In the genomic region with DNA sequence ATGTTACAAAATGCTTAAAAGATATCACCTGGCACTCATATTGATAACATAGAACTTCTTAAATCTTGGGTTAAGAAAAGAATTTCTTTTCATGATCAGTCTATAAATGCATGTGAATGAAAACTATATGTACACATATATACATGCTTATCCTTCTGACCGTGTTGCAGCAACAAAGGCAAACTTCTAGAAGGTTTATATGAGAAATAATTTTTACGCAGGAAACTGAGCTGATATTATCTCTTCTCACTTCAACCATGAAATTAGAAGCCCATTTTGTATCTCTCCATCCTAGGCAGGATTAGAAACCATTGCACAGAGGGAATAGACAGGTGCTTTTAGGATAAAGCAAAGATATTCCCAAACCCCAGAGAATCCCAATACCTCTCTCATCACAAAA, we compare ENCODE assay signal across 18 cellular contexts.
DNase-seq lines count a peak whose midpoint lies in the region; ATAC-seq and TF ChIP-seq lines count a peak whose summit lies in the region.
"Had no signal": no experiment of that assay in that cellular context is flagged by ENCODE, and none has a peak within 500 bp of the region (broad histone marks: within the 10 kb centered on the region; RNA-seq: fewer than 3 reads in every experiment).

No MANE protein-coding gene starts in this region.

- no peaks in the 10 kb centered on the region for H3K9me2 ChIP-seq in GM23248 (ENCODE audit: insufficient read depth)

- in situ Hi-C loops in GM23248 (cut with MboI): no loop called here

- H3K79me2 ChIP-seq in GM23248 (ENCODE audit: insufficient read depth): no peaks in the 10 kb centered on the region

- no peak overlapping the region for H3K9ac ChIP-seq in GM23248

- H3K4me3 Mint-ChIP-seq in immature natural killer cell: peak overlapping the region in 4 of 5 donors; percentile 1 to 20 (median 14)
- H3K4me3 Mint-ChIP-seq: activated naive CD4-positive, alpha-beta T cell treated with anti-CD3 and anti-CD28 coated beads, Interleukin-2, amount 50 U/mL, for 24 hours; activated T-helper 1 cell treated with anti-CD3 and anti-CD28 coated beads, Interleukin-12 subunit alpha, Interleukin-12 subunit beta, Interleukin-2, Interleukin-4 antibody, amounts not matched to agents 30 ng/mL and 10 ng/mL and 1 ng/mL, durations not matched to agents 14 hours and 24 hours and 36 hours; nephron progenitor cell; T-helper 17 cell had no signal

- no peaks in the 10 kb centered on the region for H3F3A ChIP-seq in GM23248 (ENCODE audit: insufficient read depth)

- no peak overlapping the region for H3K27ac Mint-ChIP-seq in immature natural killer cell
- H3K27ac Mint-ChIP-seq: activated naive CD4-positive, alpha-beta T cell treated with anti-CD3 and anti-CD28 coated beads, Interleukin-2, amount 50 U/mL, for 24 hours; activated T-helper 1 cell treated with anti-CD3 and anti-CD28 coated beads, Interleukin-12 subunit alpha, Interleukin-12 subunit beta, Interleukin-2, Interleukin-4 antibody, amounts not matched to agents 30 ng/mL and 10 ng/mL and 1 ng/mL, durations not matched to agents 14 hours and 24 hours and 36 hours; nephron progenitor cell; T-helper 17 cell had no signal

- H3K27me3 ChIP-seq in GM23248 (replicated peaks; ENCODE audit: insufficient read depth): no peaks in the 10 kb centered on the region
- no peaks in the 10 kb centered on the region for H3K27me3 ChIP-seq in psoas muscle (ENCODE audit: insufficient read depth in 3 of 3, low read length in 2 of 3)
- H3K27me3 ChIP-seq: Peyer's patch, SJSA1 had no signal

- H3K9me3 ChIP-seq in GM23248 (ENCODE audit: low read depth) (no peaks in the 10 kb centered on the region), psoas muscle (no peaks in the 10 kb centered on the region)
- H3K9me3 ChIP-seq: Caco-2, Peyer's patch, SJSA1 had no signal

- H2AFZ ChIP-seq in GM23248: 0 out of 2 replicates have a peak overlapping the region, but pooled peaks have one; percentile 15

- no peak overlapping the region for H3K27ac ChIP-seq in GM23248
- H3K27ac ChIP-seq in VCaP: peak overlapping the region; percentile 52
- H3K27ac ChIP-seq in psoas muscle: peak overlapping the region; percentile 64
- H3K27ac ChIP-seq: SJSA1 had no signal

- H3K36me3 ChIP-seq in GM23248 (ENCODE audit: low read depth) (no peaks in the 10 kb centered on the region), psoas muscle (ENCODE audit: insufficient read depth in 1 of 2, low read depth in 1 of 2) (no peaks in the 10 kb centered on the region)
- H3K36me3 ChIP-seq: Peyer's patch, SJSA1 had no signal

- H3K27me3 Mint-ChIP-seq in immature natural killer cell (ENCODE audit: low read depth in 3 of 3): peaks cover 0 to 3% (median 0%) of the 10 kb centered on the region in 3 donors
- H3K27me3 Mint-ChIP-seq: activated naive CD4-positive, alpha-beta T cell treated with anti-CD3 and anti-CD28 coated beads, Interleukin-2, amount 50 U/mL, for 24 hours had no signal

- no peak overlapping the region for H3K4me3 ChIP-seq in GM23248
- no peak overlapping the region for H3K4me3 ChIP-seq in psoas muscle
- H3K4me3 ChIP-seq: Peyer's patch, SJSA1 had no signal

- intact Hi-C loops in psoas muscle (cut with DNase I): no loop called here

- no peaks in the 10 kb centered on the region for H3K36me3 Mint-ChIP-seq in immature natural killer cell
- H3K36me3 Mint-ChIP-seq: activated naive CD4-positive, alpha-beta T cell treated with anti-CD3 and anti-CD28 coated beads, Interleukin-2, amount 50 U/mL, for 24 hours had no signal

- H3K4me2 ChIP-seq in GM23248 (ENCODE audit: unreplicated experiment): peak overlapping the region; percentile 5

- H3K4me1 ChIP-seq in GM23248 (ENCODE audit: insufficient read depth): peaks cover 13% of the 10 kb centered on the region
- peaks cover 32% of the 10 kb centered on the region for H3K4me1 ChIP-seq in psoas muscle
- H3K4me1 ChIP-seq: Caco-2, SJSA1 had no signal

- 58 to 59% methylated on average over 2 of the region's 2 CpGs for WGBS in GM23248 (ENCODE audit: low coverage in 1 of 2, low lambda C conversion rate in 2 of 2, missing lambda C conversion rate in 2 of 2), 2 experiments
- 84 to 90% (median 87%) methylated on average over 2 of the region's 2 CpGs for WGBS in psoas muscle, 3 donors

- H4K20me1 ChIP-seq in GM23248 (ENCODE audit: insufficient read depth): no peaks in the 10 kb centered on the region

- H3K9me3 Mint-ChIP-seq in immature natural killer cell: no peaks in the 10 kb centered on the region
- H3K9me3 Mint-ChIP-seq: activated naive CD4-positive, alpha-beta T cell treated with anti-CD3 and anti-CD28 coated beads, Interleukin-2, amount 50 U/mL, for 24 hours; activated T-helper 1 cell treated with anti-CD3 and anti-CD28 coated beads, Interleukin-12 subunit alpha, Interleukin-12 subunit beta, Interleukin-2, Interleukin-4 antibody, amounts not matched to agents 30 ng/mL and 10 ng/mL and 1 ng/mL, durations not matched to agents 14 hours and 24 hours and 36 hours; nephron progenitor cell had no signal

- DNase-seq in GM23248 (no peak), immature natural killer cell (no peak), psoas muscle (no peak), DMS79 (lab: John Stamatoyannopoulos, UW) (no peak), Kasumi-1 (lab: John Stamatoyannopoulos, UW) (no peak)
- DNase-seq: activated CD4-positive, alpha-beta T cell treated with anti-CD3 and anti-CD28 coated beads for 4 hours; Caco-2; DMS79 treated with DMSO at 0.1 percent for 48 hours; left colon; NCI-H526; nephron progenitor cell; Peyer's patch; T-helper 17 cell had no signal

- peaks cover 12 to 23% of the 10 kb centered on the region in 2 donors for H3K4me1 Mint-ChIP-seq in immature natural killer cell

- ATAC-seq in psoas muscle: no peak
- ATAC-seq in HG02981 (IDR thresholded peaks at IDR 0.05; ENCODE audit: unreplicated experiment): no peak
- ATAC-seq: T-helper 17 cell had no signal

- TF ChIP-seq CTCF in VCaP (conservative IDR thresholded peaks at IDR 0.05) (no peak), psoas muscle (IDR thresholded peaks at IDR 0.05) (no peak)
